ENCODE assay signal across 1 cellular context in genomic region chr2:20035961-20036666, GRCh38.
TF ChIP-seq lines count a peak whose summit lies in the region.

No MANE protein-coding gene starts in this region.

TF ChIP-seq in endothelial cell of umbilical vein, 7 proteins besides CTCF, POLR2A, EP300 and RAD21 (continued from another document):
- TF ChIP-seq MAX (IDR thresholded peaks at IDR 0.05; ENCODE audit: insufficient read depth, insufficient read length) = no peak
- peak; percentile 16 for TF ChIP-seq POLR2AphosphoS5 (IDR thresholded peaks at IDR 0.05; ENCODE audit: insufficient read depth, low read depth, low read length)
